ENCODE assay signal across 19 cellular contexts in genomic region chr6:1700283-1700967, GRCh38.
DNase-seq lines count a peak whose midpoint lies in the region; ATAC-seq and TF ChIP-seq lines count a peak whose summit lies in the region.
"Had no signal": no experiment of that assay in that cellular context is flagged by ENCODE, and none has a peak within 500 bp of the region (broad histone marks: within the 10 kb centered on the region; RNA-seq: fewer than 3 reads in every experiment).

No MANE protein-coding gene starts in this region.

- H3K27ac ChIP-seq in SK-N-SH (ENCODE audit: low read depth in 2 of 2, low read length in 1 of 2) (no peak overlapping the region), ascending aorta (peak overlapping the region; percentile 83 to 87)
- H3K27ac ChIP-seq: BLaER1 treated with 17β-estradiol and CSF1 and Interleukin-3, amounts not matched to agents 10 nM and 100 nM had no signal

- H3K4me1 Mint-ChIP-seq in osteocyte (ENCODE audit: unreplicated experiment) (peaks cover 75% of the 10 kb centered on the region), MCF 10A (ENCODE audit: insufficient read depth, unreplicated experiment) (peaks cover 5% of the 10 kb centered on the region)

- TF ChIP-seq CTCF in SK-N-SH (IDR thresholded peaks at IDR 0.05) (no peak), ascending aorta (IDR thresholded peaks at IDR 0.05) (no peak), osteocyte (IDR thresholded peaks at IDR 0.05) (no peak), MCF 10A (IDR thresholded peaks at IDR 0.05; ENCODE audit: unreplicated experiment) (no peak)

- no peaks in the 10 kb centered on the region for H3K79me2 ChIP-seq in SK-N-SH (ENCODE audit: insufficient read depth)

- H3K4me3 ChIP-seq in SK-N-SH (ENCODE audit: low read depth in 2 of 2, low read length in 1 of 2) (no peak overlapping the region), ascending aorta (no peak overlapping the region)
- H3K4me3 ChIP-seq: BLaER1 treated with 17β-estradiol and CSF1 and Interleukin-3, amounts not matched to agents 10 nM and 100 nM had no signal

- WGBS in SK-N-SH (ENCODE audit: low lambda C conversion rate) = 83% methylated on average over 11 of the region's 11 CpGs

- H3K36me3 Mint-ChIP-seq in osteocyte (ENCODE audit: unreplicated experiment) (no peaks in the 10 kb centered on the region), MCF 10A (ENCODE audit: insufficient read depth, unreplicated experiment) (no peaks in the 10 kb centered on the region)

- H3K27me3 ChIP-seq in SK-N-SH (ENCODE audit: insufficient read depth) (no peaks in the 10 kb centered on the region), ascending aorta (no peaks in the 10 kb centered on the region)
- H3K27me3 ChIP-seq: BLaER1 treated with 17β-estradiol and CSF1 and Interleukin-3, amounts not matched to agents 10 nM and 100 nM had no signal

- intact Hi-C loops in ascending aorta (cut with DNase I) (loop anchor here (5.0 to 10.0 kb wide), 3 partner anchors 87 to 252 kb away; no protein-coding TSS in a partner anchor), MCF 10A (cut with micrococcal nuclease) (no loop called here)

- H3F3A ChIP-seq in SK-N-SH (replicated peaks; ENCODE audit: insufficient read depth) = no peaks in the 10 kb centered on the region

- TF ChIP-seq RAD21 in SK-N-SH (IDR thresholded peaks at IDR 0.05; ENCODE audit: low read length) = no peak

- H3K4me2 ChIP-seq in SK-N-SH = no peak overlapping the region

- H4K20me1 ChIP-seq in SK-N-SH (ENCODE audit: insufficient read depth) = no peaks in the 10 kb centered on the region
- H4K20me1 ChIP-seq: BLaER1 treated with 17β-estradiol and CSF1 and Interleukin-3, amounts not matched to agents 10 nM and 100 nM had no signal

- no peak for TF ChIP-seq EP300 in SK-N-SH (IDR thresholded peaks at IDR 0.05; ENCODE audit: borderline replicate concordance in 1 of 2, low read depth in 1 of 2, low read length in 1 of 2)

- no peak overlapping the region for H2AFZ ChIP-seq in SK-N-SH (ENCODE audit: low read depth)

- H3K4me3 Mint-ChIP-seq in osteocyte (ENCODE audit: unreplicated experiment) (no peak overlapping the region), MCF 10A (ENCODE audit: unreplicated experiment) (no peak overlapping the region)
- H3K4me3 Mint-ChIP-seq: CD8-positive, alpha-beta memory T cell had no signal

- peaks cover 6 to 16% of the 10 kb centered on the region in 2 experiments; a peak in 3 of 4 replicates for H3K4me1 ChIP-seq in SK-N-SH (ENCODE audit: control insufficient read depth in 1 of 2, insufficient read depth in 2 of 2, low read depth in 1 of 2, low read length in 1 of 2)
- peaks cover 28 to 63% of the 10 kb centered on the region in 2 donors for H3K4me1 ChIP-seq in ascending aorta

- H3K27ac Mint-ChIP-seq in osteocyte (ENCODE audit: unreplicated experiment) (peak overlapping the region; percentile 74), MCF 10A (ENCODE audit: low read depth, unreplicated experiment) (no peak overlapping the region)
- H3K27ac Mint-ChIP-seq: CD8-positive, alpha-beta memory T cell had no signal

- H3K36me3 ChIP-seq in SK-N-SH (replicated peaks in 1 of 2; ENCODE audit: control insufficient read depth in 1 of 2, insufficient read depth in 2 of 2, low read length in 1 of 2) (no peaks in the 10 kb centered on the region), ascending aorta (no peaks in the 10 kb centered on the region)
- H3K36me3 ChIP-seq: BLaER1 treated with 17β-estradiol and CSF1 and Interleukin-3, amounts not matched to agents 10 nM and 100 nM had no signal

- CTCF ChIA-PET in SK-N-SH (lab: Yijun Ruan, JAX) (interaction anchor here (2.5 kb wide), 1 partner anchor 404 kb away, joined by 8 read pairs; no protein-coding TSS in a partner anchor), MCF 10A (lab: Yijun Ruan, JAX) (interaction anchor here (1.6 kb wide), 1 partner anchor 10 kb away, joined by 4 read pairs; no protein-coding TSS in a partner anchor)

- POLR2A ChIA-PET in SK-N-SH (lab: Yijun Ruan, JAX) = no interaction called here
- POLR2A ChIA-PET in MCF 10A (lab: Yijun Ruan, JAX) = no interaction called here

- DNase-seq in SK-N-SH (peak; percentile 47), ascending aorta (ENCODE audit: low spot score in 2 of 2) (no peak), osteocyte (ENCODE audit: extremely low spot score, unreplicated experiment) (peak; percentile 56), medulla oblongata (ENCODE audit: extremely low spot score) (no peak), MCF 10A (ENCODE audit: unreplicated experiment) (no peak)
- no peak for DNase-seq in stimulated activated naive CD4-positive, alpha-beta T cell (lab: John Stamatoyannopoulos, UW)
- DNase-seq: CD8-positive, alpha-beta memory T cell; GF-D8; MM.1S; NCI-H1105; NCI-H187; NCI-H226; OCI-M1; SHP77 treated with DMSO at 0.1 percent for 48 hours; SW 1271 had no signal

- no peak for ATAC-seq in SK-N-SH treated with all-trans-retinoic acid at 6 μM for 48 hours
- no peak for ATAC-seq in HG03095 (IDR thresholded peaks at IDR 0.05; ENCODE audit: unreplicated experiment)
- ATAC-seq: HCT116 had no signal

- H3K9me2 ChIP-seq in SK-N-SH = no peaks in the 10 kb centered on the region

- no peak overlapping the region for H3K9ac ChIP-seq in SK-N-SH
- H3K9ac ChIP-seq: BLaER1 treated with 17β-estradiol and CSF1 and Interleukin-3, amounts not matched to agents 10 nM and 100 nM had no signal

- H3K9me3 ChIP-seq in SK-N-SH (no peaks in the 10 kb centered on the region), ascending aorta (no peaks in the 10 kb centered on the region)
- H3K9me3 ChIP-seq: BLaER1 treated with 17β-estradiol and CSF1 and Interleukin-3, amounts not matched to agents 10 nM and 100 nM had no signal

- H3K27me3 Mint-ChIP-seq in osteocyte (ENCODE audit: unreplicated experiment) (no peaks in the 10 kb centered on the region), MCF 10A (ENCODE audit: insufficient read depth, unreplicated experiment) (no peaks in the 10 kb centered on the region)

- H3K9me3 Mint-ChIP-seq in osteocyte (ENCODE audit: unreplicated experiment) (no peaks in the 10 kb centered on the region), MCF 10A (ENCODE audit: unreplicated experiment) (no peaks in the 10 kb centered on the region)
- H3K9me3 Mint-ChIP-seq: CD8-positive, alpha-beta memory T cell had no signal

- no TSS peak for BruUV-seq in MCF 10A (replicated peaks; lab: Mats Ljungman, UMichigan)

TF ChIP-seq in SK-N-SH, 30 proteins besides CTCF, POLR2A, EP300 and RAD21:
- TF ChIP-seq MEF2A (IDR thresholded peaks at IDR 0.05; ENCODE audit: borderline replicate concordance, low read depth) (no peak), IRF3 (IDR thresholded peaks at IDR 0.05; ENCODE audit: low read depth, low read length) (no peak), NFIC (IDR thresholded peaks at IDR 0.05; ENCODE audit: borderline replicate concordance) (no peak), TAF1 (IDR thresholded peaks at IDR 0.05; ENCODE audit: borderline replicate concordance, low read depth, low read length) (no peak), JUND (IDR thresholded peaks at IDR 0.05) (no peak), CHD2 (IDR thresholded peaks at IDR 0.05; ENCODE audit: low read length, partially characterized antibody) (no peak), RFX5 (IDR thresholded peaks at IDR 0.05; ENCODE audit: low read length) (no peak), POLR2AphosphoS5 (IDR thresholded peaks at IDR 0.05; ENCODE audit: low read depth, low read length) (no peak), NRF1 (IDR thresholded peaks at IDR 0.05; ENCODE audit: low read depth, low read length) (no peak)

TF ChIP-seq in SK-N-SH treated with all-trans-retinoic acid at 6 μM for 48 hours, 23 proteins besides CTCF, POLR2A, EP300 and RAD21:
- TF ChIP-seq GLIS3 (CRISPR knock-in tag; IDR thresholded peaks at IDR 0.05) (no peak), ZFP3 (CRISPR knock-in tag; IDR thresholded peaks at IDR 0.05) (no peak), ZNF70 (CRISPR knock-in tag; IDR thresholded peaks at IDR 0.05) (no peak), SNAI2 (CRISPR knock-in tag; IDR thresholded peaks at IDR 0.05) (no peak), ZFP30 (CRISPR knock-in tag; IDR thresholded peaks at IDR 0.05) (no peak), ZNF565 (CRISPR knock-in tag; conservative IDR thresholded peaks at IDR 0.05; ENCODE audit: low read depth) (no peak)
TF ChIP-seq in SK-N-SH treated with all-trans-retinoic acid at 6 μM for 48 hours: peak in this region for 0.

Comparison
In these comparisons a context has a peak if more than half of its experiments do, and no peak if none do; other contexts are left out.
1. DNase-seq: peak in SK-N-SH (single experiment) and osteocyte (single experiment); none in ascending aorta (0 of 2), medulla oblongata (single experiment), stimulated activated naive CD4-positive, alpha-beta T cell (0 of 6) and MCF 10A (single experiment).
2. H3K27ac ChIP-seq: peak in ascending aorta (2 of 2); none in SK-N-SH (0 of 2).